ENCODE assay signal across 1 cellular context in the genomic region with DNA sequence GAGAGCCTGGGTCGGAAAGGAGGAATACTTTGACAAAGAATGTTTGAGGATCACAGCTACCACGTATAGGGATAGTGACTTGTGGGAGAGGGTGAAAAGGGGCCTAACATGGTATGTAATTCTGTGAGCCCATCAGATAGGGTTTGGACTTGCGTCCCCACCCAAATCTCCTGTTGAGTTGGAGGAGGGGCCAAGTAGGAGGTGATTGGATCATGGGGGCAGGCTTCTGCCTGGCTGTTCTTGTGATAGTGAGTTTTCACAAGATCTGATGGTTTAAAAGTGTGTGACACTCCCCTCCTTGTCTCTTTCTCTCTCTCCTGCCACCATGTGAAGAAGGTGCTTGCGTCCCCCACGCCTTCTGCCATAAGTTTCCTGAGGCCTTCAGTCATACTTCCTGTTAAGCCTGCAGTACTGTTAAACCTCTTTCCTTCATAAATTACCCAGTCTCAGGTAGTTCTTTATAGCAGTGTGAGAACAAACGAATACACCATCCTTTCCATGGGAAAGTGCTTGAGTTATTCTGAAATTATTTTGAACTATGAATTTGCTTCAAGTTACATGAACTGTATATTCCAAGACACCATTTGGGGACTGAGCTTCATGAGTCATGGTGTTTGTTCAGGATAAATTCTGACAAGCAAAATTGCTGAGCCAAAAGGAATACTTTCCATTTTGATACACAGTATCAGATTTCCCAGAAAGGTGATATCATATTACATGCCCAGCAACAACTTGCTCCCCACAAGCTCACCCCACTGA.
A peak's percentile ranks its signal among the peaks of the same experiment; 100 is the strongest.
TF ChIP-seq lines count a peak whose summit lies in the region.

No MANE protein-coding gene starts in this region.

TF ChIP-seq in K562, 482 proteins besides CTCF, POLR2A, EP300 and RAD21 (continued from another document and continues in another):
- TF ChIP-seq, protein P1, sequence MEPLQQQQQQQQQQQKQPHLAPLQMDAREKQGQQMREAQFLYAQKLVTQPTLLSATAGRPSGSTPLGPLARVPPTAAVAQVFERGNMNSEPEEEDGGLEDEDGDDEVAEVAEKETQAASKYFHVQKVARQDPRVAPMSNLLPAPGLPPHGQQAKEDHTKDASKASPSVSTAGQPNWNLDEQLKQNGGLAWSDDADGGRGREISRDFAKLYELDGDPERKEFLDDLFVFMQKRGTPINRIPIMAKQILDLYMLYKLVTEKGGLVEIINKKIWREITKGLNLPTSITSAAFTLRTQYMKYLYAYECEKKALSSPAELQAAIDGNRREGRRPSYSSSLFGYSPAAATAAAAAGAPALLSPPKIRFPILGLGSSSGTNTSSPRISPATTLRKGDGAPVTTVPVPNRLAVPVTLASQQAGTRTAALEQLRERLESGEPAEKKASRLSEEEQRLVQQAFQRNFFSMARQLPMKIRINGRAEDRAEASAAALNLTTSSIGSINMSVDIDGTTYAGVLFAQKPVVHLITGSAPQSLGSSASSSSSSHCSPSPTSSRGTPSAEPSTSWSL (CRISPR knock-in tag; IDR thresholded peaks at IDR 0.05; ENCODE audit: borderline replicate concordance), result no peak
- TF ChIP-seq, protein P2, sequence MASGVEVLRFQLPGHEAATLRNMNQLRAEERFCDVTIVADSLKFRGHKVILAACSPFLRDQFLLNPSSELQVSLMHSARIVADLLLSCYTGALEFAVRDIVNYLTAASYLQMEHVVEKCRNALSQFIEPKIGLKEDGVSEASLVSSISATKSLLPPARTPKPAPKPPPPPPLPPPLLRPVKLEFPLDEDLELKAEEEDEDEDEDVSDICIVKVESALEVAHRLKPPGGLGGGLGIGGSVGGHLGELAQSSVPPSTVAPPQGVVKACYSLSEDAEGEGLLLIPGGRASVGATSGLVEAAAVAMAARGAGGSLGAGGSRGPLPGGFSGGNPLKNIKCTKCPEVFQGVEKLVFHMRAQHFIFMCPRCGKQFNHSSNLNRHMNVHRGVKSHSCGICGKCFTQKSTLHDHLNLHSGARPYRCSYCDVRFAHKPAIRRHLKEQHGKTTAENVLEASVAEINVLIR (CRISPR knock-in tag; IDR thresholded peaks at IDR 0.05), result no peak
- TF ChIP-seq PYGO2 (tag; IDR thresholded peaks at IDR 0.05) (no peak), SMAD1 (IDR thresholded peaks at IDR 0.05; ENCODE audit: low read depth, low read length, partially characterized antibody) (no peak), KDM1A (IDR thresholded peaks at IDR 0.05) (no peak), FIP1L1 (IDR thresholded peaks at IDR 0.05; ENCODE audit: low read depth, low read length, poor library complexity, severe bottlenecking) (no peak), PHF21A (IDR thresholded peaks at IDR 0.05; ENCODE audit: borderline replicate concordance, low read depth) (no peak), PTRF (tag; IDR thresholded peaks at IDR 0.05) (no peak), ZNF24 (IDR thresholded peaks at IDR 0.05) (no peak), E2F3 (CRISPR knock-in tag; IDR thresholded peaks at IDR 0.05) (no peak), ZNF217 (CRISPR knock-in tag; IDR thresholded peaks at IDR 0.05) (no peak), ZNF699 (CRISPR knock-in tag; IDR thresholded peaks at IDR 0.05; ENCODE audit: insufficient replicate concordance) (no peak)
- TF ChIP-seq, protein P3, sequence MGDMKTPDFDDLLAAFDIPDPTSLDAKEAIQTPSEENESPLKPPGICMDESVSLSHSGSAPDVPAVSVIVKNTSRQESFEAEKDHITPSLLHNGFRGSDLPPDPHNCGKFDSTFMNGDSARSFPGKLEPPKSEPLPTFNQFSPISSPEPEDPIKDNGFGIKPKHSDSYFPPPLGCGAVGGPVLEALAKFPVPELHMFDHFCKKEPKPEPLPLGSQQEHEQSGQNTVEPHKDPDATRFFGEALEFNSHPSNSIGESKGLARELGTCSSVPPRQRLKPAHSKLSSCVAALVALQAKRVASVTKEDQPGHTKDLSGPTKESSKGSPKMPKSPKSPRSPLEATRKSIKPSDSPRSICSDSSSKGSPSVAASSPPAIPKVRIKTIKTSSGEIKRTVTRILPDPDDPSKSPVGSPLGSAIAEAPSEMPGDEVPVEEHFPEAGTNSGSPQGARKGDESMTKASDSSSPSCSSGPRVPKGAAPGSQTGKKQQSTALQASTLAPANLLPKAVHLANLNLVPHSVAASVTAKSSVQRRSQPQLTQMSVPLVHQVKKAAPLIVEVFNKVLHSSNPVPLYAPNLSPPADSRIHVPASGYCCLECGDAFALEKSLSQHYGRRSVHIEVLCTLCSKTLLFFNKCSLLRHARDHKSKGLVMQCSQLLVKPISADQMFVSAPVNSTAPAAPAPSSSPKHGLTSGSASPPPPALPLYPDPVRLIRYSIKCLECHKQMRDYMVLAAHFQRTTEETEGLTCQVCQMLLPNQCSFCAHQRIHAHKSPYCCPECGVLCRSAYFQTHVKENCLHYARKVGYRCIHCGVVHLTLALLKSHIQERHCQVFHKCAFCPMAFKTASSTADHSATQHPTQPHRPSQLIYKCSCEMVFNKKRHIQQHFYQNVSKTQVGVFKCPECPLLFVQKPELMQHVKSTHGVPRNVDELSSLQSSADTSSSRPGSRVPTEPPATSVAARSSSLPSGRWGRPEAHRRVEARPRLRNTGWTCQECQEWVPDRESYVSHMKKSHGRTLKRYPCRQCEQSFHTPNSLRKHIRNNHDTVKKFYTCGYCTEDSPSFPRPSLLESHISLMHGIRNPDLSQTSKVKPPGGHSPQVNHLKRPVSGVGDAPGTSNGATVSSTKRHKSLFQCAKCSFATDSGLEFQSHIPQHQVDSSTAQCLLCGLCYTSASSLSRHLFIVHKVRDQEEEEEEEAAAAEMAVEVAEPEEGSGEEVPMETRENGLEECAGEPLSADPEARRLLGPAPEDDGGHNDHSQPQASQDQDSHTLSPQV (IDR thresholded peaks at IDR 0.05), result no peak
- TF ChIP-seq, protein P4, sequence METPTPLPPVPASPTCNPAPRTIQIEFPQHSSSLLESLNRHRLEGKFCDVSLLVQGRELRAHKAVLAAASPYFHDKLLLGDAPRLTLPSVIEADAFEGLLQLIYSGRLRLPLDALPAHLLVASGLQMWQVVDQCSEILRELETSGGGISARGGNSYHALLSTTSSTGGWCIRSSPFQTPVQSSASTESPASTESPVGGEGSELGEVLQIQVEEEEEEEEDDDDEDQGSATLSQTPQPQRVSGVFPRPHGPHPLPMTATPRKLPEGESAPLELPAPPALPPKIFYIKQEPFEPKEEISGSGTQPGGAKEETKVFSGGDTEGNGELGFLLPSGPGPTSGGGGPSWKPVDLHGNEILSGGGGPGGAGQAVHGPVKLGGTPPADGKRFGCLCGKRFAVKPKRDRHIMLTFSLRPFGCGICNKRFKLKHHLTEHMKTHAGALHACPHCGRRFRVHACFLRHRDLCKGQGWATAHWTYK (CRISPR knock-in tag; IDR thresholded peaks at IDR 0.05), result no peak
- TF ChIP-seq, protein P5, sequence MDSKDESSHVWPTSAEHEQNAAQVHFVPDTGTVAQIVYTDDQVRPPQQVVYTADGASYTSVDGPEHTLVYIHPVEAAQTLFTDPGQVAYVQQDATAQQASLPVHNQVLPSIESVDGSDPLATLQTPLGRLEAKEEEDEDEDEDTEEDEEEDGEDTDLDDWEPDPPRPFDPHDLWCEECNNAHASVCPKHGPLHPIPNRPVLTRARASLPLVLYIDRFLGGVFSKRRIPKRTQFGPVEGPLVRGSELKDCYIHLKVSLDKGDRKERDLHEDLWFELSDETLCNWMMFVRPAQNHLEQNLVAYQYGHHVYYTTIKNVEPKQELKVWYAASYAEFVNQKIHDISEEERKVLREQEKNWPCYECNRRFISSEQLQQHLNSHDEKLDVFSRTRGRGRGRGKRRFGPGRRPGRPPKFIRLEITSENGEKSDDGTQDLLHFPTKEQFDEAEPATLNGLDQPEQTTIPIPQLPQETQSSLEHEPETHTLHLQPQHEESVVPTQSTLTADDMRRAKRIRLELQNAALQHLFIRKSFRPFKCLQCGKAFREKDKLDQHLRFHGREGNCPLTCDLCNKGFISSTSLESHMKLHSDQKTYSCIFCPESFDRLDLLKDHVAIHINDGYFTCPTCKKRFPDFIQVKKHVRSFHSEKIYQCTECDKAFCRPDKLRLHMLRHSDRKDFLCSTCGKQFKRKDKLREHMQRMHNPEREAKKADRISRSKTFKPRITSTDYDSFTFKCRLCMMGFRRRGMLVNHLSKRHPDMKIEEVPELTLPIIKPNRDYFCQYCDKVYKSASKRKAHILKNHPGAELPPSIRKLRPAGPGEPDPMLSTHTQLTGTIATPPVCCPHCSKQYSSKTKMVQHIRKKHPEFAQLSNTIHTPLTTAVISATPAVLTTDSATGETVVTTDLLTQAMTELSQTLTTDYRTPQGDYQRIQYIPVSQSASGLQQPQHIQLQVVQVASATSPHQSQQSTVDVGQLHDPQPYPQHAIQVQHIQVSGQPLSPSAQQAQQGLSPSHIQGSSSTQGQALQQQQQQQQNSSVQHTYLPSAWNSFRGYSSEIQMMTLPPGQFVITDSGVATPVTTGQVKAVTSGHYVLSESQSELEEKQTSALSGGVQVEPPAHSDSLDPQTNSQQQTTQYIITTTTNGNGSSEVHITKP (IDR thresholded peaks at IDR 0.05; ENCODE audit: partially characterized antibody), result peak; percentile 6
- TF ChIP-seq, protein P6, sequence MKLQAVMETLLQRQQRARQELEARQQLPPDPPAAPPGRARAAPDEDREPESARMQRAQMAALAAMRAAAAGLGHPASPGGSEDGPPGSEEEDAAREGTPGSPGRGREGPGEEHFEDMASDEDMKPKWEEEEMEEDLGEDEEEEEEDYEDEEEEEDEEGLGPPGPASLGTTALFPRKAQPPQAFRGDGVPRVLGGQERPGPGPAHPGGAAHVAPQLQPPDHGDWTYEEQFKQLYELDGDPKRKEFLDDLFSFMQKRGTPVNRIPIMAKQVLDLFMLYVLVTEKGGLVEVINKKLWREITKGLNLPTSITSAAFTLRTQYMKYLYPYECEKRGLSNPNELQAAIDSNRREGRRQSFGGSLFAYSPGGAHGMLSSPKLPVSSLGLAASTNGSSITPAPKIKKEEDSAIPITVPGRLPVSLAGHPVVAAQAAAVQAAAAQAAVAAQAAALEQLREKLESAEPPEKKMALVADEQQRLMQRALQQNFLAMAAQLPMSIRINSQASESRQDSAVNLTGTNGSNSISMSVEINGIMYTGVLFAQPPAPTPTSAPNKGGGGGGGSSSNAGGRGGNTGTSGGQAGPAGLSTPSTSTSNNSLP (IDR thresholded peaks at IDR 0.05; ENCODE audit: borderline replicate concordance, low read depth, low read length), result no peak
- TF ChIP-seq, protein P7, sequence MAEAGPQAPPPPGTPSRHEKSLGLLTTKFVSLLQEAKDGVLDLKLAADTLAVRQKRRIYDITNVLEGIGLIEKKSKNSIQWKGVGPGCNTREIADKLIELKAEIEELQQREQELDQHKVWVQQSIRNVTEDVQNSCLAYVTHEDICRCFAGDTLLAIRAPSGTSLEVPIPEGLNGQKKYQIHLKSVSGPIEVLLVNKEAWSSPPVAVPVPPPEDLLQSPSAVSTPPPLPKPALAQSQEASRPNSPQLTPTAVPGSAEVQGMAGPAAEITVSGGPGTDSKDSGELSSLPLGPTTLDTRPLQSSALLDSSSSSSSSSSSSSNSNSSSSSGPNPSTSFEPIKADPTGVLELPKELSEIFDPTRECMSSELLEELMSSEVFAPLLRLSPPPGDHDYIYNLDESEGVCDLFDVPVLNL (CRISPR knock-in tag; IDR thresholded peaks at IDR 0.05; ENCODE audit: low read depth), result no peak
- TF ChIP-seq, protein P8, sequence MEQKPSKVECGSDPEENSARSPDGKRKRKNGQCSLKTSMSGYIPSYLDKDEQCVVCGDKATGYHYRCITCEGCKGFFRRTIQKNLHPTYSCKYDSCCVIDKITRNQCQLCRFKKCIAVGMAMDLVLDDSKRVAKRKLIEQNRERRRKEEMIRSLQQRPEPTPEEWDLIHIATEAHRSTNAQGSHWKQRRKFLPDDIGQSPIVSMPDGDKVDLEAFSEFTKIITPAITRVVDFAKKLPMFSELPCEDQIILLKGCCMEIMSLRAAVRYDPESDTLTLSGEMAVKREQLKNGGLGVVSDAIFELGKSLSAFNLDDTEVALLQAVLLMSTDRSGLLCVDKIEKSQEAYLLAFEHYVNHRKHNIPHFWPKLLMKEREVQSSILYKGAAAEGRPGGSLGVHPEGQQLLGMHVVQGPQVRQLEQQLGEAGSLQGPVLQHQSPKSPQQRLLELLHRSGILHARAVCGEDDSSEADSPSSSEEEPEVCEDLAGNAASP (IDR thresholded peaks at IDR 0.05), result no peak
